In genomic region chr18:21191596-21192307, GRCh38 we compare ENCODE assay signal across 8 cellular contexts. TPM values are rescaled to one million over a fixed set of nuclear protein-coding genes. Genes with fewer than 3 reads are reported as not detected.
DNase-seq lines count a peak whose midpoint lies in the region; ATAC-seq and TF ChIP-seq lines count a peak whose summit lies in the region.

No MANE protein-coding gene starts in this region.

- H3K27me3 ChIP-seq in AG04450 (ENCODE audit: control insufficient read depth, insufficient read depth, low read length) (no peaks in the 10 kb centered on the region), right atrium auricular region (no peaks in the 10 kb centered on the region), smooth muscle cell (ENCODE audit: low read depth) (no peaks in the 10 kb centered on the region)

- H3K27ac Mint-ChIP-seq in activated CD8-positive, alpha-beta T cell treated with anti-CD3 and anti-CD28 coated beads, Interleukin-2, amount 10 ng/mL, durations not matched to agents 7 days and 5 days, result no peak overlapping the region
- no peak overlapping the region for H3K27ac Mint-ChIP-seq in naive thymus-derived CD8-positive, alpha-beta T cell

- H3K4me1 Mint-ChIP-seq in activated CD8-positive, alpha-beta T cell treated with anti-CD3 and anti-CD28 coated beads, Interleukin-2, amount 10 ng/mL, durations not matched to agents 7 days and 5 days (ENCODE audit: low read depth), result no peaks in the 10 kb centered on the region
- no peaks in the 10 kb centered on the region for H3K4me1 Mint-ChIP-seq in naive thymus-derived CD8-positive, alpha-beta T cell

- TF ChIP-seq CTCF in AG04450 (IDR thresholded peaks at IDR 0.05; ENCODE audit: low read depth, low read length), result peak; percentile 84
- peak; percentile 80 for TF ChIP-seq CTCF in GM12872 (IDR thresholded peaks at IDR 0.05; ENCODE audit: insufficient read depth, low read depth, low read length)
- TF ChIP-seq CTCF in right atrium auricular region (IDR thresholded peaks at IDR 0.05), result peak; percentile 34 to 64
- TF ChIP-seq CTCF in smooth muscle cell (IDR thresholded peaks at IDR 0.05; ENCODE audit: borderline replicate concordance, insufficient read depth, poor library complexity, severe bottlenecking), result peak; percentile 53

- POLR2A ChIA-PET in AG04450 (lab: Yijun Ruan, JAX), result no interaction called here
- POLR2A ChIA-PET in activated CD8-positive, alpha-beta T cell treated with anti-CD3 and anti-CD28 coated beads, Interleukin-2, amount 10 ng/mL, durations not matched to agents 7 days and 5 days (lab: Charles Lee), result no interaction called here
- POLR2A ChIA-PET in naive thymus-derived CD8-positive, alpha-beta T cell (lab: Charles Lee), result no interaction called here

- H3K36me3 ChIP-seq in right atrium auricular region (no peaks in the 10 kb centered on the region), smooth muscle cell (ENCODE audit: low read depth) (no peaks in the 10 kb centered on the region)

- WGBS in smooth muscle cell (ENCODE audit: low lambda C conversion rate), result 50% methylated on average over 7 of the region's 7 CpGs

- H3K4me1 ChIP-seq in right atrium auricular region, result no peaks in the 10 kb centered on the region
- H3K4me1 ChIP-seq in smooth muscle cell (ENCODE audit: low read depth), result peaks cover 6% of the 10 kb centered on the region

- H4K20me1 ChIP-seq in smooth muscle cell (ENCODE audit: low read depth), result no peaks in the 10 kb centered on the region

- H3K4me3 Mint-ChIP-seq in activated CD8-positive, alpha-beta T cell treated with anti-CD3 and anti-CD28 coated beads, Interleukin-2, amount 10 ng/mL, durations not matched to agents 7 days and 5 days, result no peak overlapping the region
- no peak overlapping the region for H3K4me3 Mint-ChIP-seq in naive thymus-derived CD8-positive, alpha-beta T cell

- H3K27ac ChIP-seq in AG04450 (ENCODE audit: low read depth, low read length), result no peak overlapping the region
- no peak overlapping the region for H3K27ac ChIP-seq in right atrium auricular region
- no peak overlapping the region for H3K27ac ChIP-seq in smooth muscle cell (ENCODE audit: low read depth)

- DNase-seq in AG04450 (ENCODE audit: low read depth, low spot score) (peak; percentile 30), NCI-H2029 treated with DMSO at 0.1 percent for 48 hours (lab: John Stamatoyannopoulos, UW) (peak; percentile 16), right atrium auricular region (ENCODE audit: low spot score) (no peak), smooth muscle cell (lab: John Stamatoyannopoulos, UW; ENCODE audit: unreplicated experiment) (peak; percentile 1)
- peak; percentile 25 for DNase-seq in activated CD8-positive, alpha-beta T cell treated with anti-CD3 and anti-CD28 coated beads, Interleukin-2, amount 10 ng/mL, durations not matched to agents 7 days and 5 days
- DNase-seq in naive thymus-derived CD8-positive, alpha-beta T cell, result no peak

- ATAC-seq in activated CD8-positive, alpha-beta T cell treated with anti-CD3 and anti-CD28 coated beads, Interleukin-2, amount 10 ng/mL, durations not matched to agents 7 days and 5 days, result no peak
- no peak for ATAC-seq in naive thymus-derived CD8-positive, alpha-beta T cell
- no peak for ATAC-seq in HG03571 (IDR thresholded peaks at IDR 0.05; ENCODE audit: unreplicated experiment)

- no peak overlapping the region for H3K9ac ChIP-seq in smooth muscle cell (ENCODE audit: low read depth)

- peaks cover 3% of the 10 kb centered on the region for H3K27me3 Mint-ChIP-seq in activated CD8-positive, alpha-beta T cell treated with anti-CD3 and anti-CD28 coated beads, Interleukin-2, amount 10 ng/mL, durations not matched to agents 7 days and 5 days (ENCODE audit: low read depth)
- H3K27me3 Mint-ChIP-seq in naive thymus-derived CD8-positive, alpha-beta T cell, result peaks cover 11 to 39% (median 16%) of the 10 kb centered on the region in 5 donors

- H3K36me3 Mint-ChIP-seq in activated CD8-positive, alpha-beta T cell treated with anti-CD3 and anti-CD28 coated beads, Interleukin-2, amount 10 ng/mL, durations not matched to agents 7 days and 5 days (ENCODE audit: low read depth), result no peaks in the 10 kb centered on the region
- no peaks in the 10 kb centered on the region for H3K36me3 Mint-ChIP-seq in naive thymus-derived CD8-positive, alpha-beta T cell

- no peaks in the 10 kb centered on the region for H3K9me3 ChIP-seq in AG04450 (ENCODE audit: control insufficient read depth, insufficient read depth, low read length)
- H3K9me3 ChIP-seq in right atrium auricular region, result no peaks in the 10 kb centered on the region
- H3K9me3 ChIP-seq in smooth muscle cell (replicated peaks; ENCODE audit: low read depth), result no peaks in the 10 kb centered on the region

- H3K4me3 ChIP-seq in AG04450 (ENCODE audit: low read depth, low read length), result no peak overlapping the region
- no peak overlapping the region for H3K4me3 ChIP-seq in right atrium auricular region
- no peak overlapping the region for H3K4me3 ChIP-seq in smooth muscle cell

- no peaks in the 10 kb centered on the region for H3K9me3 Mint-ChIP-seq in activated CD8-positive, alpha-beta T cell treated with anti-CD3 and anti-CD28 coated beads, Interleukin-2, amount 10 ng/mL, durations not matched to agents 7 days and 5 days (ENCODE audit: insufficient read depth)
- no peaks in the 10 kb centered on the region for H3K9me3 Mint-ChIP-seq in naive thymus-derived CD8-positive, alpha-beta T cell

- H2AFZ ChIP-seq in smooth muscle cell (ENCODE audit: low read depth), result no peak overlapping the region

- CTCF ChIA-PET in AG04450 (lab: Charles Lee), result interaction anchor here (0.6 to 7.2 kb wide), 21 partner anchors 8 to 409 kb away, joined by 3 to 177 read pairs (median 4); partner anchors contain the start of gene ESCO1
- CTCF ChIA-PET in activated CD8-positive, alpha-beta T cell treated with anti-CD3 and anti-CD28 coated beads, Interleukin-2, amount 10 ng/mL, durations not matched to agents 7 days and 5 days (lab: Charles Lee), result interaction anchor here (1.0 to 2.6 kb wide), 5 partner anchors 10 to 80 kb away, joined by 3 to 8 read pairs (median 3); partner anchors contain the start of gene ROCK1

- no peaks in the 10 kb centered on the region for H3K79me2 ChIP-seq in smooth muscle cell (ENCODE audit: low read depth)

- no peaks in the 10 kb centered on the region for H3F3A ChIP-seq in smooth muscle cell (ENCODE audit: low read depth)

- no peak overlapping the region for H3K4me2 ChIP-seq in smooth muscle cell

RNA-seq across cellular contexts. Expression of gene GREB1L, which starts 50.3 kb away (rescaled TPM):
- polyA plus RNA-seq in AG04450 (2011; rRNA removed) (0.01 TPM in 1 of 2 replicates, not detected in the other), smooth muscle cell (2.8 and 4.0 TPM in 2 replicates)
- not detected in 2 replicates for polyA minus RNA-seq in AG04450 (2011; rRNA and poly(A)+ RNA removed)
- not detected for total RNA-seq in activated CD8-positive, alpha-beta T cell treated with anti-CD3 and anti-CD28 coated beads, Interleukin-2, amount 10 ng/mL, durations not matched to agents 7 days and 5 days
- total RNA-seq in right atrium auricular region (10 to 100 TPM; 17.5 to 19.1 TPM), smooth muscle cell (15.3 and 18.1 TPM in 2 replicates)
- total RNA-seq in naive thymus-derived CD8-positive, alpha-beta T cell, result not detected
- under 1 TPM in 2 of 3 donors, not detected in 1; 0.07 to 0.09 TPM for polyA plus RNA-seq in naive thymus-derived CD8-positive, alpha-beta T cell

Comparison
In these comparisons a context has a peak if more than half of its experiments do, and no peak if none do; other contexts are left out.
1. DNase-seq: peak in AG04450 (single experiment), NCI-H2029 treated with DMSO at 0.1 percent for 48 hours (single experiment), activated CD8-positive, alpha-beta T cell treated with anti-CD3 and anti-CD28 coated beads, Interleukin-2, amount 10 ng/mL, durations not matched to agents 7 days and 5 days (single experiment) and smooth muscle cell (single experiment); none in right atrium auricular region (single experiment) and naive thymus-derived CD8-positive, alpha-beta T cell (0 of 10).
2. RNA of gene GREB1L, which starts 50.3 kb away (total RNA-seq): 17.5 to 19.1 TPM in right atrium auricular region and 15.3 to 18.1 TPM in smooth muscle cell; not detected in naive thymus-derived CD8-positive, alpha-beta T cell and not detected in activated CD8-positive, alpha-beta T cell treated with anti-CD3 and anti-CD28 coated beads, Interleukin-2, amount 10 ng/mL, durations not matched to agents 7 days and 5 days; every median in the first group is over 10 times any median in the second.
3. Peak in every context shown above with its lines, with median percentiles within 50 percentile points of each other: CTCF ChIP-seq.